ENCODE assay signal across 20 cellular contexts in the genomic region with DNA sequence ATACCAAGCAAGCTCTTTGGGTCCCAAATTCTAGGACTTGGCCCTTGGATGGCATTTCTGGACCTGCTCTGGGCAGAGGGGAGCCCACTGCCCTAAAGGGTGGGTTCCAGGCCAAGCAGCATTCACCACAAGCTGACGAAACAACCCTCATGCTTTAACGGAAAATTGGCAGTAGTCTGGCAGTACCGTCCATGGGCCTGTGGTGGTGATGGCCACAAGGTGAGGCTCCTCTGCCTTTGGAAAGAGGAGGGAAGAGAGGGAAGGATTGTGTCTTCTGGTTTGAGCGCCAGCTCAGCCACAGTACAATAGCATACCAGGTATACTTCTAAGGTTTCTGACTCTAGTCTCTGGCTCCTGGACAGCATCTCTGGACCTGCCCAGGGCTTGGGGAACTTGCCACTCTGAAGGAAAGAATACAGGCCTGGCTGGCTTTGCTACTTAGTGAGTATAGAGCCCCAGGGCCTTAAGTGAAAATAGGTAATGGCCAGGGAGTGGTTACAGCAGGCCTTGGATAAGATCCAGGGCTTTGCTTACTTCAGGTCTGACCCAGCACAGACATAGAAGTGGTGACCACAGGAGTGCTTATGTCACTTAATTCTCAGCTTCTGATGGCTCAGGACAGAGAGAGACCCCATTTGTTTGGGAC.
"Had no signal": no experiment of that assay in that cellular context is flagged by ENCODE, and none has a peak within 500 bp of the region (broad histone marks: within the 10 kb centered on the region; RNA-seq: fewer than 3 reads in every experiment).

No MANE protein-coding gene starts in this region.

- H3K36me3 ChIP-seq: adrenal gland, thyroid gland, uterus had no signal

- H3K4me1 ChIP-seq: adrenal gland, thyroid gland, uterus had no signal

- H3K27ac Mint-ChIP-seq: activated CD8-positive, alpha-beta T cell treated with anti-CD3 and anti-CD28 coated beads for 36 hours; activated naive CD4-positive, alpha-beta T cell treated with anti-CD3 and anti-CD28 coated beads, Interleukin-2, amount 50 U/mL, for 72 hours; activated T-cell treated with anti-CD3 and anti-CD28 coated beads, Interleukin-2, amount 50 U/mL, for 24 hours; dendritic cell treated with granulocyte-macrophage colony-stimulating factor and Interleukin-4, amounts not matched to agents 40 ng/mL and 50 ng/mL, for 4 days; nephron; T-cell had no signal

- H3K27me3 Mint-ChIP-seq: activated CD8-positive, alpha-beta T cell treated with anti-CD3 and anti-CD28 coated beads for 36 hours; activated T-cell treated with anti-CD3 and anti-CD28 coated beads, Interleukin-2, amount 50 U/mL, for 24 hours; dendritic cell treated with granulocyte-macrophage colony-stimulating factor and Interleukin-4, amounts not matched to agents 40 ng/mL and 50 ng/mL, for 4 days had no signal

- H3K27ac ChIP-seq: adrenal gland, thyroid gland, uterus had no signal

- H3K4me3 ChIP-seq: adrenal gland, thyroid gland, uterus had no signal

- DNase-seq: activated CD4-positive, alpha-beta T cell treated with anti-CD3 and anti-CD28 coated beads for 48 hours; activated CD4-positive, CD25-positive, alpha-beta regulatory T cell; activated CD8-positive, alpha-beta T cell treated with anti-CD3 and anti-CD28 coated beads for 36 hours; activated effector memory CD4-positive, alpha-beta T cell treated with anti-CD3 and anti-CD28 coated beads, Interleukin-2, amount 50 U/mL, for 16 hours; activated T-cell treated with anti-CD3 and anti-CD28 coated beads, Interleukin-2, amount 50 U/mL, for 24 hours; adrenal gland; effector memory CD4-positive, alpha-beta T cell; foreskin fibroblast; hippocampal formation; midbrain; retina; stimulated activated CD4-positive, alpha-beta T cell treated with anti-CD3 and anti-CD28 coated beads, Interleukin-1b, Interleukin-23, amount 100 ng/mL, for 48 hours; stimulated activated CD8-positive, alpha-beta memory T cell treated with anti-CD3 and anti-CD28 coated beads, Interleukin-4, amount 100 ng/mL, for 48 hours; stimulated activated naive CD4-positive, alpha-beta T cell treated with Interleukin-2 at 50 U/mL for 16 hours; T-cell; thyroid gland; uterus had no signal

- H3K36me3 Mint-ChIP-seq: activated naive CD4-positive, alpha-beta T cell treated with anti-CD3 and anti-CD28 coated beads, Interleukin-2, amount 50 U/mL, for 72 hours; T-cell had no signal

- H3K9me3 Mint-ChIP-seq: activated CD8-positive, alpha-beta T cell treated with anti-CD3 and anti-CD28 coated beads for 36 hours; activated naive CD4-positive, alpha-beta T cell treated with anti-CD3 and anti-CD28 coated beads, Interleukin-2, amount 50 U/mL, for 72 hours; activated T-cell treated with anti-CD3 and anti-CD28 coated beads, Interleukin-2, amount 50 U/mL, for 24 hours; nephron; T-cell had no signal

- H3K9me3 ChIP-seq: adrenal gland, thyroid gland, uterus had no signal

- H3K4me3 Mint-ChIP-seq: activated CD8-positive, alpha-beta T cell treated with anti-CD3 and anti-CD28 coated beads for 36 hours; activated T-cell treated with anti-CD3 and anti-CD28 coated beads, Interleukin-2, amount 50 U/mL, for 24 hours; dendritic cell treated with granulocyte-macrophage colony-stimulating factor and Interleukin-4, amounts not matched to agents 40 ng/mL and 50 ng/mL, for 4 days; nephron; T-cell had no signal

- H3K4me1 Mint-ChIP-seq: nephron, T-cell had no signal

- ATAC-seq: activated CD8-positive, alpha-beta T cell treated with anti-CD3 and anti-CD28 coated beads for 36 hours; activated naive CD4-positive, alpha-beta T cell treated with anti-CD3 and anti-CD28 coated beads, Interleukin-2, amount 50 U/mL, for 72 hours; T-cell had no signal

- H3K27me3 ChIP-seq: adrenal gland, thyroid gland, uterus had no signal
